ENCODE assay signal across 19 cellular contexts in the genomic region with DNA sequence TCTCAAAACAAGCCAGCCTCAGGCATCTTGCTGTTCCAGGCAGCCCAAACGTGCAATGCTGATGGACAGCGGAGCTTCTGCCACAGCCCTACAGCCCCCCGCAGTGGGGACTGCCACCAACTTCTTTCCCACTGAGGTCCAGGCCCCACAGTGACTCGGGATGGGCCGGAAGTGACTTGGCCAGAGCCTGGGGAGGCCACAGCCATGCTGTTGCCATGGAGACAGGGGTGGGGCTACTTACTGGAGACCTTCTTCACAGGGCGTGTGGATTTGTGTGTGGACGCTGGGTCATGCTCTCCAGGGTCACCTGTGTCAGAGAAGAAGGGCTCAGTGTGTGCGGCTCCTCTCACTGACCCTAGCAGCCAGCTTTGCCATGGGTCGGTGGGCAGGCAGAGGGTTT. TPM values are rescaled to one million over a fixed set of nuclear protein-coding genes. Genes with fewer than 3 reads are reported as not detected.
DNase-seq lines count a peak whose midpoint lies in the region; ATAC-seq, FAIRE-seq and TF ChIP-seq lines count a peak whose summit lies in the region.
"Had no signal": no experiment of that assay in that cellular context is flagged by ENCODE, and none has a peak within 500 bp of the region (broad histone marks: within the 10 kb centered on the region; RNA-seq: fewer than 3 reads in every experiment).

No MANE protein-coding gene starts in this region.

- DNase-seq in MCF 10A (ENCODE audit: unreplicated experiment) (no peak), mammary epithelial cell (no peak), GM12878 (ENCODE audit: low read depth, low spot score) (no peak), mesenteric fat pad (ENCODE audit: low spot score) (peak; percentile 75), upper lobe of left lung (peak in 1 of 2 donors; percentile 35), DMS79 (lab: John Stamatoyannopoulos, UW) (no peak), NCI-H1092 treated with DMSO at 0.1 percent for 48 hours (lab: John Stamatoyannopoulos, UW) (no peak)
- DNase-seq: COR-L47; NCI-H1092; NCI-H1694; NCI-H2107; NCI-H345; NCI-H69; NK-92 treated with Interleukin-12 subunit alpha and Interleukin-12 subunit beta, amount 100 ng/mL, for 24 hours had no signal

- no peak overlapping the region for H3K27ac ChIP-seq in mammary epithelial cell (ENCODE audit: insufficient read depth, low read depth, low read length)
- H3K27ac ChIP-seq in GM12878 (ENCODE audit: control insufficient read depth, insufficient read depth) = no peak overlapping the region
- no peak overlapping the region for H3K27ac ChIP-seq in upper lobe of left lung

- no peak overlapping the region for H2AFZ ChIP-seq in mammary epithelial cell (ENCODE audit: low read depth, low read length)
- H2AFZ ChIP-seq in GM12878 (ENCODE audit: control insufficient read depth, low read depth, low read length) = no peak overlapping the region
- H2AFZ ChIP-seq: GM23338 had no signal

- TF ChIP-seq EP300 in GM12878 (IDR thresholded peaks at IDR 0.05; ENCODE audit: borderline replicate concordance in 1 of 2, control insufficient read depth in 1 of 2, low read depth in 2 of 2, low read length in 2 of 2) (no peak), upper lobe of left lung (IDR thresholded peaks at IDR 0.05) (no peak)

- RAD21 ChIA-PET in GM12878 (lab: Charles Lee; ENCODE audit: unreplicated experiment) = no interaction called here

- TF ChIP-seq CTCF in MCF 10A (IDR thresholded peaks at IDR 0.05; ENCODE audit: unreplicated experiment) (no peak), mammary epithelial cell (conservative IDR thresholded peaks at IDR 0.05 in 1 of 2, IDR thresholded peaks at IDR 0.05 in 1 of 2; ENCODE audit: extremely low read depth in 1 of 2, insufficient read depth in 1 of 2, low read depth in 1 of 2, low read length in 2 of 2) (no peak), GM12878 (IDR thresholded peaks at IDR 0.05 in 2 of 3, conservative IDR thresholded peaks at IDR 0.05 in 1 of 3; ENCODE audit: control insufficient read depth in 2 of 3, extremely low read depth in 1 of 3, insufficient read depth in 1 of 3, low read depth in 3 of 3, low read length in 3 of 3) (no peak), upper lobe of left lung (IDR thresholded peaks at IDR 0.05) (no peak)

- intact Hi-C loops in MCF 10A (cut with micrococcal nuclease) (no loop called here), mammary epithelial cell (cut with micrococcal nuclease) (no loop called here), GM12878 (cut with micrococcal nuclease; ENCODE audit: unreplicated experiment) (no loop called here)

- TF ChIP-seq POLR2A in GM12878 (IDR thresholded peaks at IDR 0.05; ENCODE audit: low read depth, low read length) (no peak; the same call in 1 of the 2 replicates), upper lobe of left lung (IDR thresholded peaks at IDR 0.05) (no peak)

- H3K4me1 ChIP-seq in mammary epithelial cell (ENCODE audit: insufficient read depth, low read length) (peaks cover 15% of the 10 kb centered on the region), GM12878 (ENCODE audit: control insufficient read depth, insufficient read depth, low read length) (peaks cover 27% of the 10 kb centered on the region), upper lobe of left lung (peaks cover 0 to 11% (median 3%) of the 10 kb centered on the region in 4 donors)

- SMC1A ChIA-PET in GM12878 (lab: Charles Lee; ENCODE audit: uncharacterized antibody, unreplicated experiment) = interaction anchor here (0.9 to 1.1 kb wide), 2 partner anchors 9 to 11 kb away, joined by 3 read pairs; no protein-coding TSS in a partner anchor

- BruUV-seq in MCF 10A (replicated peaks; lab: Mats Ljungman, UMichigan) (no TSS peak), mammary epithelial cell (replicated peaks; lab: Mats Ljungman, UMichigan) (no TSS peak), GM12878 (replicated peaks; lab: Mats Ljungman, UMichigan) (TSS peak; percentile 35)

- no peak overlapping the region for H3K4me3 Mint-ChIP-seq in MCF 10A (ENCODE audit: unreplicated experiment)
- H3K4me3 Mint-ChIP-seq: CD14-positive monocyte, GM23338 had no signal

- ATAC-seq in GM12878 (no peak), upper lobe of left lung (ENCODE audit: low FRiP score in 2 of 2) (peak; percentile 15 to 56), HG03039 (IDR thresholded peaks at IDR 0.05; ENCODE audit: unreplicated experiment) (no peak)
- ATAC-seq: GM23338 had no signal

- H3K4me2 ChIP-seq in mammary epithelial cell (ENCODE audit: insufficient read depth, low read depth, low read length) (no peak overlapping the region), GM12878 (ENCODE audit: control insufficient read depth, insufficient read depth) (peak overlapping the region; percentile 59; the same call in 1 of the 2 replicates)
- H3K4me2 ChIP-seq: GM23338 had no signal

- H3K36me3 Mint-ChIP-seq in MCF 10A (ENCODE audit: insufficient read depth, unreplicated experiment) = peaks cover 89% of the 10 kb centered on the region

- H3K79me2 ChIP-seq in mammary epithelial cell (ENCODE audit: insufficient read depth, low read length) (peaks cover 23% of the 10 kb centered on the region), GM12878 (ENCODE audit: control insufficient read depth, insufficient read depth, low read length) (peaks cover 34% of the 10 kb centered on the region)

- in situ Hi-C loops in mammary epithelial cell (cut with MboI; ENCODE audit: low sequenced_read_pairs in 2 of 2) (no loop called here), GM12878 (cut with MboI) (no loop called here)

- H3K36me3 ChIP-seq in mammary epithelial cell (ENCODE audit: insufficient read depth, low read length) (peaks cover 29% of the 10 kb centered on the region), GM12878 (ENCODE audit: control insufficient read depth in 2 of 2, insufficient read depth in 2 of 2, low read length in 1 of 2) (peaks cover 58 to 74% of the 10 kb centered on the region in 2 experiments), upper lobe of left lung (peaks cover 30 to 100% (median 89%) of the 10 kb centered on the region in 4 donors)

- 80% methylated on average over 6 of the region's 9 CpGs for WGBS in mammary epithelial cell (ENCODE audit: low coverage, missing lambda C conversion rate)
- 85% methylated on average over 8 of the region's 9 CpGs for WGBS in GM12878 (ENCODE audit: insufficient coverage, insufficient replicate concordance, low lambda C conversion rate, missing lambda C conversion rate)
- WGBS in upper lobe of left lung, 2 donors = 65 to 81% methylated on average over 8 to 9 of the region's 9 CpGs

- H3K27ac Mint-ChIP-seq in MCF 10A (ENCODE audit: low read depth, unreplicated experiment) = peak overlapping the region; percentile 21
- H3K27ac Mint-ChIP-seq: GM23338 had no signal

- POLR2A ChIA-PET in MCF 10A (lab: Yijun Ruan, JAX) = interaction anchor here (0.8 kb wide), 1 partner anchor 13 kb away, joined by 3 read pairs; no protein-coding TSS in a partner anchor
- POLR2A ChIA-PET in GM12878 (lab: Charles Lee) = interaction anchor here (0.5 to 1.4 kb wide), 4 partner anchors 9 to 978 kb away, joined by 3 to 6 read pairs (median 4); a partner anchor contains a TSS

- dilution Hi-C loops in mammary epithelial cell (cut with HindIII; ENCODE audit: low sequenced_read_pairs) = no loop called here

- no peak for TF ChIP-seq RAD21 in GM12878 (IDR thresholded peaks at IDR 0.05; ENCODE audit: insufficient read depth, low read depth, low read length)

- H3K4me3 ChIP-seq in mammary epithelial cell (replicated peaks in 1 of 3; ENCODE audit: insufficient read depth in 1 of 3, low read depth in 2 of 3, low read length in 3 of 3) = no peak overlapping the region
- no peak overlapping the region for H3K4me3 ChIP-seq in GM12878
- no peak overlapping the region for H3K4me3 ChIP-seq in upper lobe of left lung
- H3K4me3 ChIP-seq: GM23338 had no signal

- no peak for FAIRE-seq in GM12878 (lab: Jason Lieb, UNC)
- FAIRE-seq: A204.1, GM12891 had no signal

- no peaks in the 10 kb centered on the region for H3K27me3 ChIP-seq in mammary epithelial cell (ENCODE audit: insufficient read depth, low read length)
- H3K27me3 ChIP-seq in GM12878 (replicated peaks in 1 of 2; ENCODE audit: control insufficient read depth in 2 of 2, insufficient read depth in 2 of 2, low read length in 1 of 2) = no peaks in the 10 kb centered on the region
- no peaks in the 10 kb centered on the region for H3K27me3 ChIP-seq in upper lobe of left lung

- H3K9me3 Mint-ChIP-seq in MCF 10A (ENCODE audit: unreplicated experiment) = no peaks in the 10 kb centered on the region
- H3K9me3 Mint-ChIP-seq: GM23338 had no signal

- CTCF ChIA-PET in MCF 10A (lab: Yijun Ruan, JAX) (interaction anchor here (0.6 kb wide), 1 partner anchor 13 kb away, joined by 3 read pairs; no protein-coding TSS in a partner anchor), mammary epithelial cell (lab: Charles Lee; ENCODE audit: low non-redundant PET) (no interaction called here), GM12878 (lab: Yijun Ruan, JAX) (interaction anchor here (0.8 kb wide), 1 partner anchor 47 kb away, joined by 4 read pairs; no protein-coding TSS in a partner anchor)

- H3K9me3 ChIP-seq in mammary epithelial cell (replicated peaks; ENCODE audit: insufficient read depth, low read length) (no peaks in the 10 kb centered on the region), GM12878 (replicated peaks; ENCODE audit: control insufficient read depth, insufficient read depth, low read length) (no peaks in the 10 kb centered on the region), upper lobe of left lung (no peaks in the 10 kb centered on the region)

- peaks cover 19% of the 10 kb centered on the region for H3K4me1 Mint-ChIP-seq in MCF 10A (ENCODE audit: insufficient read depth, unreplicated experiment)

- H4K20me1 ChIP-seq in mammary epithelial cell (ENCODE audit: insufficient read depth, low read length) (no peaks in the 10 kb centered on the region), GM12878 (ENCODE audit: control insufficient read depth, insufficient read depth) (peaks cover 18% of the 10 kb centered on the region)

- H3K27me3 Mint-ChIP-seq in MCF 10A (ENCODE audit: insufficient read depth, unreplicated experiment) = no peaks in the 10 kb centered on the region

- H3K9ac ChIP-seq in mammary epithelial cell (ENCODE audit: insufficient read depth, low read length) = no peak overlapping the region
- no peak overlapping the region for H3K9ac ChIP-seq in GM12878 (ENCODE audit: control insufficient read depth, insufficient read depth, low read length)

RNA-seq across cellular contexts. Expression of a gene that starts 15.0 kb away (rescaled TPM):
- total RNA-seq in MCF 10A (2022) (178 and 215 TPM in 2 replicates), mammary epithelial cell (10 to 100 TPM; 49.5 to 95.0 TPM), GM12878 (2014; rRNA removed) (47.3 and 57.2 TPM in 2 replicates), GM12878 (2014; rRNA removed; fragmentation: Illumina TruSeq; extraction: Trizol) (45.1 and 45.5 TPM in 2 replicates), GM12878 (2021) (93.6 and 96.1 TPM in 2 replicates), mesenteric fat pad (114 TPM), upper lobe of left lung (100 to 1,000 TPM in 2 of 6 donors, 10 to 100 TPM in 4; 66.7 to 294 (median 83.0) TPM)
- polyA plus RNA-seq in mammary epithelial cell (34.9 TPM), GM12878 (2011; rRNA removed) (123 and 138 TPM in 2 replicates), GM12878 (2014; fragmentation: Illumina TruSeq; extraction: Trizol) (93.2 and 95.5 TPM in 2 replicates), GM12878 (2014; fragmentation: Nextera tagmentation; extraction: Ambion mirVana) (10 to 100 TPM; 10.5 to 15.9 TPM), GM12878 (2014; rRNA removed) (58.6 and 59.7 TPM in 2 replicates), GM12878 (2016; fragmentation: Nextera tagmentation; extraction: Ambion mirVana) (10 to 100 TPM; 32.7 to 40.7 TPM)
- polyA minus RNA-seq in mammary epithelial cell = 57.2 TPM
- 362 and 384 TPM in 2 replicates for total RNA-seq in GM12878 (2013; cell fraction: nucleolus; rRNA removed)
- 42.0 TPM for polyA plus RNA-seq in GM12878 (2011; ENCODE audit: low read depth)
- 72.4 and 86.7 TPM in 2 replicates for polyA plus RNA-seq in GM12878 (2011; cell fraction: cytosol; rRNA removed)
- 276 and 335 TPM in 2 replicates for polyA plus RNA-seq in GM12878 (2011; cell fraction: nucleus; rRNA removed)
- polyA plus RNA-seq in GM12878 (2012) = 61.2 and 68.8 TPM in 2 replicates
- polyA minus RNA-seq in GM12878 (2011; rRNA and poly(A)+ RNA removed) = 75.3 and 98.7 TPM in 2 replicates
- 54.1 and 75.7 TPM in 2 replicates for polyA minus RNA-seq in GM12878 (2011; cell fraction: cytosol; rRNA and poly(A)+ RNA removed)
- 91.8 and 128 TPM in 2 replicates for polyA minus RNA-seq in GM12878 (2011; cell fraction: nucleus; rRNA and poly(A)+ RNA removed)

Comparison
In these comparisons a context has a peak if more than half of its experiments do, and no peak if none do; other contexts are left out.
1. ATAC-seq: peak in upper lobe of left lung (2 of 2); none in GM12878 (single experiment) and HG03039 (single experiment).